ENCODE assay signal across 8 cellular contexts in the genomic region with DNA sequence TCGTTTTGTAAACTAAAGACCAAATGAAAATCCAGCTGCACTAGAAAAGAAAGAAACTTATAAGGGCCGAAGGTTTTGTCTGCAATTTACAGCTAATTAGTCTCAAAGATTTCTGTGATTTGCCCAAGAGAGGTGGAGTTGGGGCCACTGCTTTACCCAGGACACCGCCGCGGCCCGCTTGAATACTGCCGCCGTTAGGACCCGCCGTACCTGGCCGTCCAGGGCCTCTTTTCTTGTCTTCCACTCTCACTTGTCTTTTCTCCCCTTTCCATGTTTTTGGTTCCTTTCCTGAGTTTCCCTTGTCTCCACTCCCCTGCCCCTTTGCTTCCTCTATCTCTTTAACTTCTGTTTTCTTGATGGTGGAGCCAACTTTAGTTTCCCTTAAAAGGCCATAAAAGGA. TPM values are rescaled to one million over a fixed set of nuclear protein-coding genes. Genes with fewer than 3 reads are reported as not detected.
A peak's percentile ranks its signal among the peaks of the same experiment; 100 is the strongest.
DNase-seq lines count a peak whose midpoint lies in the region; ATAC-seq and TF ChIP-seq lines count a peak whose summit lies in the region.

No MANE protein-coding gene starts in this region.

- DNase-seq in AG10803 (ENCODE audit: low read depth) (no peak), GM23248 (peak; percentile 58), SW480 (ENCODE audit: low spot score) (peak; percentile 28), epithelial cell of prostate (ENCODE audit: low read depth, low spot score) (no peak), aorta (peak; percentile 56 to 77), NCI-H774 (lab: John Stamatoyannopoulos, UW) (no peak), T-helper 9 cell (no peak)

- H3K27ac ChIP-seq in GM23248 (peak overlapping the region; percentile 98), epithelial cell of prostate (peak overlapping the region; percentile 87), muscle layer of colon (ENCODE audit: low read depth, low read length) (peak overlapping the region; percentile 91), aorta (ENCODE audit: low read depth in 1 of 2, low read length in 2 of 2) (peak overlapping the region; percentile 88 to 96)

- H3K4me1 ChIP-seq in GM23248 (ENCODE audit: insufficient read depth), result peaks cover 14% of the 10 kb centered on the region
- peaks cover 17% of the 10 kb centered on the region for H3K4me1 ChIP-seq in muscle layer of colon (ENCODE audit: insufficient read depth, low read length)
- no peaks in the 10 kb centered on the region for H3K4me1 ChIP-seq in aorta (ENCODE audit: control insufficient read depth in 1 of 2, insufficient read depth in 2 of 2, low read length in 2 of 2)

- in situ Hi-C loops in GM23248 (cut with MboI), result no loop called here

- H3K9me3 ChIP-seq in GM23248 (ENCODE audit: low read depth) (no peaks in the 10 kb centered on the region), muscle layer of colon (ENCODE audit: low read length) (no peaks in the 10 kb centered on the region), aorta (ENCODE audit: control insufficient read depth, low read length) (no peaks in the 10 kb centered on the region)

- no peaks in the 10 kb centered on the region for H3K36me3 ChIP-seq in GM23248 (ENCODE audit: low read depth)
- H3K36me3 ChIP-seq in muscle layer of colon (ENCODE audit: insufficient read depth, low read length), result no peaks in the 10 kb centered on the region
- no peaks in the 10 kb centered on the region for H3K36me3 ChIP-seq in aorta (ENCODE audit: control insufficient read depth in 1 of 2, insufficient read depth in 2 of 2, low read length in 1 of 2)

- no peaks in the 10 kb centered on the region for H3K9me2 ChIP-seq in GM23248 (ENCODE audit: insufficient read depth)

- no peak for TF ChIP-seq CTCF in AG10803 (conservative IDR thresholded peaks at IDR 0.05; ENCODE audit: low read length)

- peaks cover 21% of the 10 kb centered on the region for H3F3A ChIP-seq in GM23248 (ENCODE audit: insufficient read depth)

- ATAC-seq in aorta (ENCODE audit: low FRiP score), result peak; percentile 45

- 1 to 3% methylated on average over 11 of the region's 11 CpGs for WGBS in GM23248 (ENCODE audit: low coverage in 1 of 2, low lambda C conversion rate in 2 of 2, missing lambda C conversion rate in 2 of 2), 2 experiments
- WGBS in aorta, 2 donors, result 0% methylated on average over 11 of the region's 11 CpGs

- H4K20me1 ChIP-seq in GM23248 (ENCODE audit: insufficient read depth), result no peaks in the 10 kb centered on the region

- H3K9ac ChIP-seq in GM23248, result peak overlapping the region; percentile 97
- H3K9ac ChIP-seq in muscle layer of colon (ENCODE audit: low read length), result peak overlapping the region; percentile 86

- peaks cover 31% of the 10 kb centered on the region for H3K79me2 ChIP-seq in GM23248 (ENCODE audit: insufficient read depth)

- H3K4me2 ChIP-seq in GM23248 (ENCODE audit: unreplicated experiment), result peak overlapping the region; percentile 98

- H3K4me3 ChIP-seq in AG10803 (ENCODE audit: low read length), result peak overlapping the region; percentile 65
- peak overlapping the region; percentile 94 for H3K4me3 ChIP-seq in GM23248
- H3K4me3 ChIP-seq in muscle layer of colon (ENCODE audit: low read depth in 1 of 2, low read length in 2 of 2), result peak overlapping the region; percentile 35 to 79
- peak overlapping the region; percentile 75 to 82 for H3K4me3 ChIP-seq in aorta (ENCODE audit: low read length in 2 of 2)

- peak overlapping the region; percentile 83 for H2AFZ ChIP-seq in GM23248

- intact Hi-C loops in aorta (cut with DNase I), result loop anchor here in 1 of 2 donors (1.0 kb wide), 1 partner anchor 15 kb away; the partner anchor contains the start of gene CCNL1

- H3K27me3 ChIP-seq in GM23248 (replicated peaks; ENCODE audit: insufficient read depth), result no peaks in the 10 kb centered on the region
- no peaks in the 10 kb centered on the region for H3K27me3 ChIP-seq in muscle layer of colon (ENCODE audit: control insufficient read depth in 1 of 2, insufficient read depth in 2 of 2, low read length in 2 of 2)
- no peaks in the 10 kb centered on the region for H3K27me3 ChIP-seq in aorta (ENCODE audit: control insufficient read depth in 1 of 2, insufficient read depth in 2 of 2, low read length in 1 of 2)

RNA-seq across cellular contexts. Expression of gene CCNL1, which starts 15.7 kb away (rescaled TPM):
- total RNA-seq in GM23248 (2014; rRNA removed; shearing (Covaris generic)), result 88.9 and 97.7 TPM in 2 replicates
- polyA plus RNA-seq in GM23248 (2016; fragmentation: Nextera tagmentation; extraction: Ambion mirVana), result 58.6 and 77.5 TPM in 2 replicates
- 100 to 1,000 TPM; 159 to 189 TPM for total RNA-seq in aorta
- polyA plus RNA-seq in aorta, result 100 to 1,000 TPM in 1 of 2 donors, 10 to 100 TPM in 1; 17.4 to 142 TPM

Comparison
In these comparisons a context has a peak if more than half of its experiments do, and no peak if none do; other contexts are left out.
1. DNase-seq: peak in GM23248 (single experiment), SW480 (single experiment) and aorta (2 of 2); none in AG10803 (single experiment), epithelial cell of prostate (single experiment), NCI-H774 (single experiment) and T-helper 9 cell (single experiment).
2. Peak in every context shown above with its lines, with median percentiles within 50 percentile points of each other: H3K4me3 ChIP-seq and H3K27ac ChIP-seq.